18 cellular contexts compared by ENCODE assay signal in genomic region chr10:71952745-71953144, GRCh38. TPM values are rescaled to one million over a fixed set of nuclear protein-coding genes. Genes with fewer than 3 reads are reported as not detected.
DNase-seq lines count a peak whose midpoint lies in the region; ATAC-seq, FAIRE-seq and TF ChIP-seq lines count a peak whose summit lies in the region.
"Had no signal": no experiment of that assay in that cellular context is flagged by ENCODE, and none has a peak within 500 bp of the region (broad histone marks: within the 10 kb centered on the region; RNA-seq: fewer than 3 reads in every experiment).

No MANE protein-coding gene starts in this region.

- H3K4me3 ChIP-seq in coronary artery: no peak overlapping the region
- H3K4me3 ChIP-seq: BLaER1, GM23338 had no signal

- TF ChIP-seq CTCF in coronary artery (IDR thresholded peaks at IDR 0.05): no peak
- no peak for TF ChIP-seq CTCF in omental fat pad (IDR thresholded peaks at IDR 0.05)

- no peak for FAIRE-seq in urothelium cell line (lab: Jason Lieb, UNC)
- FAIRE-seq: GM12892, H54 had no signal

- ATAC-seq in left ventricle myocardium superior: no peak
- peak; percentile 56 for ATAC-seq in omental fat pad (ENCODE audit: low FRiP score)
- no peak for ATAC-seq in GM19328 (IDR thresholded peaks at IDR 0.05; ENCODE audit: unreplicated experiment)
- no peak for ATAC-seq in HG03520 (IDR thresholded peaks at IDR 0.05; ENCODE audit: unreplicated experiment)
- ATAC-seq: GM23338 had no signal

- H3K27ac ChIP-seq in coronary artery: no peak overlapping the region
- H3K27ac ChIP-seq: 22Rv1, BLaER1, KMS-11 had no signal

- intact Hi-C loops in cardiac septum (cut with DNase I): loop anchor here (5.0 to 10.0 kb wide), 2 partner anchors 50 to 262 kb away; partner anchors contain the start of genes ANAPC16 and ASCC1
- intact Hi-C loops in left ventricle myocardium superior (cut with micrococcal nuclease): no loop called here

- DNase-seq in cardiac septum (ENCODE audit: low spot score): peak; percentile 4
- no peak for DNase-seq in left ventricle myocardium superior
- peak; percentile 39 for DNase-seq in M059J (ENCODE audit: low read depth)
- DNase-seq in coronary artery (ENCODE audit: low spot score): peak; percentile 4
- no peak for DNase-seq in omental fat pad (ENCODE audit: low spot score)
- no peak for DNase-seq in urothelium cell line (ENCODE audit: low spot score)
- DNase-seq: CD4-positive, alpha-beta memory T cell; DMS79 treated with DMSO at 0.1 percent for 48 hours; GDM1; HCEC 1CT had no signal

RNA-seq across cellular contexts. Expression of gene CHST3, which starts 11.4 kb away (rescaled TPM):
- total RNA-seq in cardiac septum: 24.4 TPM
- 18.5 TPM for total RNA-seq in left ventricle myocardium superior
- total RNA-seq in M059J (2014; rRNA removed; shearing (Covaris generic)): 12.3 and 22.4 TPM in 2 replicates
- total RNA-seq in omental fat pad: 10 to 100 TPM; 27.9 to 54.2 (median 34.2) TPM
- total RNA-seq: CD4-positive, alpha-beta memory T cell had no signal

Comparison
In these comparisons a context has a peak if more than half of its experiments do, and no peak if none do; other contexts are left out.
1. DNase-seq: peak in cardiac septum (single experiment), M059J (single experiment) and coronary artery (single experiment); none in left ventricle myocardium superior (single experiment), omental fat pad (single experiment) and urothelium cell line (single experiment).